Comparison of ENCODE assay signal across 12 cellular contexts in the genomic region with DNA sequence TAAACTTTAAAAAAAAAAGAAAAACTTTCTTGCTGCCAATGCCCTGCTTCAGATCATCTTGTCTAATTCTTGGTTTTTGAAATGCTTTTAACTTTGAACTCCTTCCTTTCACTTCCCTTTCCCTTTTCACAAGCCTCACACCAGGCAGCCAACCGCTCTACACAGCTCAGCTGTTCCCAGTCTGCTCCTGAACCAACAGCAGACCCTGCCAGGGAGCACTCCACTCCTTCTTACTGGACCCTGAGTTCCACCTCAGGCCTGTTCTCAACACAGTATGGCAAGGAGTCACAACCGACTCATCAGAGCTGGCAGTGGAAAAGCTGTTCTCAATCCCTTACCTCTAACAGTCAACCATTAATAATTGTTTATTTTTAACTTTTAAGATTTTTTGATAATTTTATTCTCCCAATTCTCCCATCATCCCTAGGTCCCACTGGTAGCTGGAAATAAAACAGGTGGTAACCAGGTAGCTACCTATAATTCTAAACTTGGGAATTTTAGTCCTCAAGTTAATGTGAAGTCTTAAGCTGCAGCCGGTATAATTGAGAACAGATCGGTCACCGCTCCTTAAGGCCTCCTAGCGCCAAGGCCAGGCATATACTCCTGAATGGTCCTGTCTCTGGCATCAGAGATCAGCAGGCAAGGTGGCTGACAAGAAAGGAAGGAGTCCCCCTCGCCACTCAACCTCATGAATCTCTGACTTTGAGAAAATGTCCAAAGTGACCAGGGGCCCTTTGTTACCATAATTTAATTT. TPM values are rescaled to one million over a fixed set of nuclear protein-coding genes. Genes with fewer than 3 reads are reported as not detected.
DNase-seq lines count a peak whose midpoint lies in the region; ATAC-seq and TF ChIP-seq lines count a peak whose summit lies in the region.
"Had no signal": no experiment of that assay in that cellular context is flagged by ENCODE, and none has a peak within 500 bp of the region (broad histone marks: within the 10 kb centered on the region; RNA-seq: fewer than 3 reads in every experiment).

No MANE protein-coding gene starts in this region.

- 83% methylated on average over 7 of the region's 7 CpGs for WGBS in right cardiac atrium
- 84 to 94% (median 88%) methylated on average over 7 of the region's 7 CpGs for WGBS in stomach, 5 donors

- no peak overlapping the region for H3K27ac Mint-ChIP-seq in chondrocyte (ENCODE audit: unreplicated experiment)
- H3K27ac Mint-ChIP-seq: activated B cell treated with CpG ODN at 0.5 μM for 24 hours; activated T-helper 17 cell treated with anti-CD3 and anti-CD28 coated beads, Interleukin-2, amount 50 U/mL, for 72 hours had no signal

- H3K4me1 Mint-ChIP-seq in chondrocyte (ENCODE audit: low read depth): peaks cover 2% of the 10 kb centered on the region
- H3K4me1 Mint-ChIP-seq: activated T-helper 17 cell treated with anti-CD3 and anti-CD28 coated beads, Interleukin-2, amount 50 U/mL, for 72 hours had no signal

- H3K36me3 Mint-ChIP-seq in chondrocyte (ENCODE audit: low read depth): peaks cover 3% of the 10 kb centered on the region

- H3K9me3 Mint-ChIP-seq in chondrocyte (ENCODE audit: low read depth): no peaks in the 10 kb centered on the region
- H3K9me3 Mint-ChIP-seq: activated B cell treated with CpG ODN at 0.5 μM for 24 hours; activated T-helper 17 cell treated with anti-CD3 and anti-CD28 coated beads, Interleukin-2, amount 50 U/mL, for 72 hours had no signal

- H3K27me3 Mint-ChIP-seq in chondrocyte (ENCODE audit: low read depth): no peaks in the 10 kb centered on the region
- H3K27me3 Mint-ChIP-seq: activated B cell treated with CpG ODN at 0.5 μM for 24 hours had no signal

- ATAC-seq in right cardiac atrium (peak; percentile 52 to 61), GM21528 (IDR thresholded peaks at IDR 0.05; ENCODE audit: low FRiP score, unreplicated experiment) (no peak), HG02973 (IDR thresholded peaks at IDR 0.05; ENCODE audit: unreplicated experiment) (no peak)
- ATAC-seq: activated T-helper 17 cell treated with anti-CD3 and anti-CD28 coated beads, Interleukin-2, amount 50 U/mL, for 72 hours; left lobe of liver had no signal

- DNase-seq in HFF-Myc (ENCODE audit: extremely low read depth, low read depth): no peak
- peak in 1 of 2 experiments; percentile 64 for DNase-seq in SJCRH30
- no peak for DNase-seq in right cardiac atrium
- no peak for DNase-seq in stomach
- DNase-seq in chondrocyte (ENCODE audit: low spot score): no peak
- DNase-seq: activated B cell treated with CpG ODN at 0.5 μM for 24 hours, NCI-H2081, tibial artery had no signal

- no peak overlapping the region for H3K4me3 ChIP-seq in HFF-Myc (replicated peaks; ENCODE audit: low read depth, low read length)
- no peak overlapping the region for H3K4me3 ChIP-seq in SJCRH30
- H3K4me3 ChIP-seq in right cardiac atrium (ENCODE audit: low read length): no peak overlapping the region
- H3K4me3 ChIP-seq in stomach: no peak overlapping the region
- H3K4me3 ChIP-seq: tibial artery had no signal

- intact Hi-C loops in right cardiac atrium (cut with DNase I) (no loop called here), stomach (cut with DNase I; ENCODE audit: low total_unique reads) (no loop called here)

- TF ChIP-seq EP300 in stomach (IDR thresholded peaks at IDR 0.05): no peak

- H3K4me3 Mint-ChIP-seq in chondrocyte (ENCODE audit: unreplicated experiment): no peak overlapping the region
- H3K4me3 Mint-ChIP-seq: activated B cell treated with CpG ODN at 0.5 μM for 24 hours; activated T-helper 17 cell treated with anti-CD3 and anti-CD28 coated beads, Interleukin-2, amount 50 U/mL, for 72 hours had no signal

- H3K36me3 ChIP-seq in SJCRH30 (peaks cover 3% of the 10 kb centered on the region; the same call in 1 of the 2 replicates), stomach (peaks cover 0 to 32% (median 23%) of the 10 kb centered on the region in 4 donors)

- peak overlapping the region; percentile 99 for H3K27ac ChIP-seq in SJCRH30
- H3K27ac ChIP-seq in right cardiac atrium (ENCODE audit: low read length): no peak overlapping the region
- peak overlapping the region in 4 of 5 donors; percentile 6 to 64 (median 40) for H3K27ac ChIP-seq in stomach

- H3K9me3 ChIP-seq in SJCRH30 (replicated peaks) (no peaks in the 10 kb centered on the region), right cardiac atrium (ENCODE audit: control insufficient read depth, low read length) (no peaks in the 10 kb centered on the region), stomach (no peaks in the 10 kb centered on the region)
- H3K9me3 ChIP-seq: tibial artery had no signal

- H3K27me3 ChIP-seq in SJCRH30: no peaks in the 10 kb centered on the region
- no peaks in the 10 kb centered on the region for H3K27me3 ChIP-seq in right cardiac atrium (ENCODE audit: control insufficient read depth, insufficient read depth)
- H3K27me3 ChIP-seq in stomach: no peaks in the 10 kb centered on the region
- H3K27me3 ChIP-seq: tibial artery had no signal

- TF ChIP-seq CTCF in HFF-Myc (IDR thresholded peaks at IDR 0.05; ENCODE audit: low read depth, low read length, missing control alignments) (peak; percentile 23), stomach (IDR thresholded peaks at IDR 0.05) (no peak), chondrocyte (IDR thresholded peaks at IDR 0.05) (no peak)

- H3K4me1 ChIP-seq in SJCRH30 (peaks cover 49% of the 10 kb centered on the region), right cardiac atrium (ENCODE audit: control insufficient read depth, insufficient read depth, low read length) (peaks cover 2% of the 10 kb centered on the region), stomach (peaks cover 0 to 46% (median 13%) of the 10 kb centered on the region in 4 donors)

- no peak for TF ChIP-seq POLR2A in stomach (IDR thresholded peaks at IDR 0.05)

RNA-seq across cellular contexts. Expression of a gene that starts 43.9 kb away (rescaled TPM):
- 13.4 and 15.3 TPM in 2 replicates for total RNA-seq in SJCRH30 (2014; rRNA removed; shearing (Covaris generic))
- total RNA-seq in right cardiac atrium (10 to 100 TPM; 12.9 to 45.3 (median 15.4) TPM), stomach (10 to 100 TPM in 4 of 5 donors, 1 to 10 TPM in 1; 9.8 to 51.3 (median 32.2) TPM), chondrocyte (7.3 to 11.3 TPM (median 8.6 TPM) in 3 replicates)
- polyA plus RNA-seq in right cardiac atrium (5.2 TPM), stomach (10 to 100 TPM in 1 of 3 donors, 1 to 10 TPM in 2; 5.2 to 17.5 (median 8.8) TPM)

Comparison
In these comparisons a context has a peak if more than half of its experiments do, and no peak if none do; other contexts are left out.
1. ATAC-seq: peak in right cardiac atrium (2 of 2); none in GM21528 (single experiment) and HG02973 (single experiment).